In genomic region chr1:155167166-155168104, GRCh38 we compare ENCODE assay signal across 8 cellular contexts. TPM values are rescaled to one million over a fixed set of nuclear protein-coding genes. Genes with fewer than 3 reads are reported as not detected.
DNase-seq lines count a peak whose midpoint lies in the region; ATAC-seq and TF ChIP-seq lines count a peak whose summit lies in the region.

No MANE protein-coding gene starts in this region.

- intact Hi-C loops in activated T-helper 1 cell treated with anti-CD3 and anti-CD28 coated beads, Interleukin-12 subunit alpha, Interleukin-12 subunit beta, Interleukin-2, Interleukin-4 antibody, amounts not matched to agents 30 ng/mL and 10 ng/mL and 1 ng/mL, durations not matched to agents 14 hours and 24 hours and 36 hours (cut with micrococcal nuclease), result loop anchor here (1.0 to 5.0 kb wide), 3 partner anchors 40 to 81 kb away; partner anchors contain the start of gene EFNA1
- intact Hi-C loops in natural killer cell (cut with micrococcal nuclease), result loop anchor here (1.0 to 5.0 kb wide), 2 partner anchors 40 to 76 kb away; partner anchors contain the start of gene EFNA1

- H3K79me2 ChIP-seq in Loucy (ENCODE audit: insufficient read depth, low read length), result peaks cover 17% of the 10 kb centered on the region

- H3K36me3 ChIP-seq in Loucy (ENCODE audit: insufficient read depth, low read length), result no peaks in the 10 kb centered on the region

- DNase-seq in GM12865 (ENCODE audit: low read depth) (peak; percentile 88), RWPE1 (ENCODE audit: low spot score) (peak; percentile 72), fibroblast of mammary gland (ENCODE audit: low read depth) (peak; percentile 82), natural killer cell (peak; percentile 82)
- DNase-seq in activated T-helper 1 cell treated with anti-CD3 and anti-CD28 coated beads, Interleukin-12 subunit alpha, Interleukin-12 subunit beta, Interleukin-2, Interleukin-4 antibody, amounts not matched to agents 30 ng/mL and 10 ng/mL and 1 ng/mL, durations not matched to agents 14 hours and 24 hours and 36 hours (ENCODE audit: low spot score), result peak; percentile 77

- H3K4me3 Mint-ChIP-seq in activated T-helper 1 cell treated with anti-CD3 and anti-CD28 coated beads, Interleukin-12 subunit alpha, Interleukin-12 subunit beta, Interleukin-2, Interleukin-4 antibody, amounts not matched to agents 30 ng/mL and 10 ng/mL and 1 ng/mL, durations not matched to agents 14 hours and 24 hours and 36 hours, result peak overlapping the region; percentile 53
- peak overlapping the region; percentile 4 for H3K4me3 Mint-ChIP-seq in natural killer cell
- peak overlapping the region; percentile 73 for H3K4me3 Mint-ChIP-seq in stimulated activated memory B cell treated with anti-CD40 and anti-IgM and Interleukin-4, amounts not matched to agents 10 μg/mL and 1 μg/mL and 100 μg/mL, for 72 hours

- H3K9me2 ChIP-seq in Loucy (replicated peaks; ENCODE audit: low read depth, low read length), result no peaks in the 10 kb centered on the region

- no peaks in the 10 kb centered on the region for H3K9me3 ChIP-seq in Loucy (ENCODE audit: insufficient read depth, low read depth, low read length)

- H3K4me1 ChIP-seq in Loucy (ENCODE audit: insufficient read depth, low read length, poor library complexity, severe bottlenecking), result peaks cover 10% of the 10 kb centered on the region

- H3K27ac ChIP-seq in RWPE1, result peak overlapping the region; percentile 59

- no peaks in the 10 kb centered on the region for H4K20me1 ChIP-seq in Loucy (ENCODE audit: insufficient read depth, low read length, poor library complexity, severe bottlenecking)

- H3K9me3 Mint-ChIP-seq in activated T-helper 1 cell treated with anti-CD3 and anti-CD28 coated beads, Interleukin-12 subunit alpha, Interleukin-12 subunit beta, Interleukin-2, Interleukin-4 antibody, amounts not matched to agents 30 ng/mL and 10 ng/mL and 1 ng/mL, durations not matched to agents 14 hours and 24 hours and 36 hours, result no peaks in the 10 kb centered on the region
- no peaks in the 10 kb centered on the region for H3K9me3 Mint-ChIP-seq in natural killer cell
- no peaks in the 10 kb centered on the region for H3K9me3 Mint-ChIP-seq in stimulated activated memory B cell treated with anti-CD40 and anti-IgM and Interleukin-4, amounts not matched to agents 10 μg/mL and 1 μg/mL and 100 μg/mL, for 72 hours

- peak overlapping the region; percentile 88 for H3K4me2 ChIP-seq in Loucy (ENCODE audit: low read depth, low read length, poor library complexity, severe bottlenecking)

- TF ChIP-seq CTCF in GM12865 (IDR thresholded peaks at IDR 0.05; ENCODE audit: insufficient read depth, low read depth, low read length, missing control alignments) (peak; percentile 84), Loucy (conservative IDR thresholded peaks at IDR 0.05; ENCODE audit: low read length) (peak; percentile 92), RWPE1 (conservative IDR thresholded peaks at IDR 0.05; ENCODE audit: low read depth) (peak; percentile 80), fibroblast of mammary gland (conservative IDR thresholded peaks at IDR 0.05; ENCODE audit: control insufficient read depth, insufficient read depth, low read depth, low read length) (peak; percentile 87), natural killer cell (IDR thresholded peaks at IDR 0.05) (peak; percentile 84)

- peaks cover 25% of the 10 kb centered on the region for H3K4me1 Mint-ChIP-seq in activated T-helper 1 cell treated with anti-CD3 and anti-CD28 coated beads, Interleukin-12 subunit alpha, Interleukin-12 subunit beta, Interleukin-2, Interleukin-4 antibody, amounts not matched to agents 30 ng/mL and 10 ng/mL and 1 ng/mL, durations not matched to agents 14 hours and 24 hours and 36 hours (ENCODE audit: low read depth)
- H3K4me1 Mint-ChIP-seq in natural killer cell, result peaks cover 7 to 21% of the 10 kb centered on the region in 2 donors
- peaks cover 28% of the 10 kb centered on the region for H3K4me1 Mint-ChIP-seq in stimulated activated memory B cell treated with anti-CD40 and anti-IgM and Interleukin-4, amounts not matched to agents 10 μg/mL and 1 μg/mL and 100 μg/mL, for 72 hours

- H3K27me3 Mint-ChIP-seq in activated T-helper 1 cell treated with anti-CD3 and anti-CD28 coated beads, Interleukin-12 subunit alpha, Interleukin-12 subunit beta, Interleukin-2, Interleukin-4 antibody, amounts not matched to agents 30 ng/mL and 10 ng/mL and 1 ng/mL, durations not matched to agents 14 hours and 24 hours and 36 hours (ENCODE audit: insufficient read depth), result peaks cover 8% of the 10 kb centered on the region
- H3K27me3 Mint-ChIP-seq in natural killer cell (ENCODE audit: low read depth in 2 of 2), result peaks cover 0 to 7% of the 10 kb centered on the region in 2 donors
- H3K27me3 Mint-ChIP-seq in stimulated activated memory B cell treated with anti-CD40 and anti-IgM and Interleukin-4, amounts not matched to agents 10 μg/mL and 1 μg/mL and 100 μg/mL, for 72 hours, result no peaks in the 10 kb centered on the region

- H3K27ac Mint-ChIP-seq in activated T-helper 1 cell treated with anti-CD3 and anti-CD28 coated beads, Interleukin-12 subunit alpha, Interleukin-12 subunit beta, Interleukin-2, Interleukin-4 antibody, amounts not matched to agents 30 ng/mL and 10 ng/mL and 1 ng/mL, durations not matched to agents 14 hours and 24 hours and 36 hours, result peak overlapping the region; percentile 61
- peak overlapping the region in 1 of 2 donors; percentile 68 for H3K27ac Mint-ChIP-seq in natural killer cell
- peak overlapping the region; percentile 88 for H3K27ac Mint-ChIP-seq in stimulated activated memory B cell treated with anti-CD40 and anti-IgM and Interleukin-4, amounts not matched to agents 10 μg/mL and 1 μg/mL and 100 μg/mL, for 72 hours

- H3K9ac ChIP-seq in Loucy (ENCODE audit: low read depth, low read length, poor library complexity, severe bottlenecking), result no peak overlapping the region

- H3K4me3 ChIP-seq in GM12865 (ENCODE audit: low read depth, low read length) (no peak overlapping the region), Loucy (ENCODE audit: low read length, poor library complexity, severe bottlenecking) (peak overlapping the region; percentile 37), fibroblast of mammary gland (ENCODE audit: control insufficient read depth, low read depth, low read length) (no peak overlapping the region)

- H2AFZ ChIP-seq in Loucy (ENCODE audit: low read length), result peak overlapping the region; percentile 61

- H3K27me3 ChIP-seq in Loucy (ENCODE audit: insufficient read depth, low read length, poor library complexity, severe bottlenecking), result no peaks in the 10 kb centered on the region

- peaks cover 16% of the 10 kb centered on the region for H3K36me3 Mint-ChIP-seq in activated T-helper 1 cell treated with anti-CD3 and anti-CD28 coated beads, Interleukin-12 subunit alpha, Interleukin-12 subunit beta, Interleukin-2, Interleukin-4 antibody, amounts not matched to agents 30 ng/mL and 10 ng/mL and 1 ng/mL, durations not matched to agents 14 hours and 24 hours and 36 hours (ENCODE audit: low read depth)
- no peaks in the 10 kb centered on the region for H3K36me3 Mint-ChIP-seq in natural killer cell
- peaks cover 18% of the 10 kb centered on the region for H3K36me3 Mint-ChIP-seq in stimulated activated memory B cell treated with anti-CD40 and anti-IgM and Interleukin-4, amounts not matched to agents 10 μg/mL and 1 μg/mL and 100 μg/mL, for 72 hours

- CTCF ChIA-PET in RWPE1 (lab: Yijun Ruan, JAX), result interaction anchor here (0.5 to 2.9 kb wide), 27 partner anchors 9 to 187 kb away, joined by 3 to 29 read pairs (median 5); no protein-coding TSS in a partner anchor

- no peaks in the 10 kb centered on the region for H3F3A ChIP-seq in Loucy (ENCODE audit: low read depth)

- ATAC-seq in natural killer cell (peak; percentile 81 to 87 (median 85)), GM19035 (IDR thresholded peaks at IDR 0.05; ENCODE audit: unreplicated experiment) (no peak)
- peak; percentile 91 for ATAC-seq in stimulated activated memory B cell treated with anti-CD40 and anti-IgM and Interleukin-4, amounts not matched to agents 10 μg/mL and 1 μg/mL and 100 μg/mL, for 72 hours

- POLR2A ChIA-PET in RWPE1 (lab: Yijun Ruan, JAX; ENCODE audit: low non-redundant PET), result no interaction called here

RNA-seq across cellular contexts. Expression of gene KRTCAP2, which starts 5.7 kb away (rescaled TPM):
- 230 and 238 TPM in 2 replicates for total RNA-seq in activated T-helper 1 cell treated with anti-CD3 and anti-CD28 coated beads, Interleukin-12 subunit alpha, Interleukin-12 subunit beta, Interleukin-2, Interleukin-4 antibody, amounts not matched to agents 30 ng/mL and 10 ng/mL and 1 ng/mL, durations not matched to agents 14 hours and 24 hours and 36 hours
- total RNA-seq in natural killer cell, result 100 to 1,000 TPM in 2 of 3 donors, 10 to 100 TPM in 1; 95.3 to 113 (median 104) TPM

RNA-seq across cellular contexts. Expression of gene TRIM46, which starts 6.2 kb away (rescaled TPM):
- 10.2 and 12.6 TPM in 2 replicates for total RNA-seq in activated T-helper 1 cell treated with anti-CD3 and anti-CD28 coated beads, Interleukin-12 subunit alpha, Interleukin-12 subunit beta, Interleukin-2, Interleukin-4 antibody, amounts not matched to agents 30 ng/mL and 10 ng/mL and 1 ng/mL, durations not matched to agents 14 hours and 24 hours and 36 hours
- total RNA-seq in natural killer cell, result 1 to 10 TPM in 2 of 3 donors, under 1 TPM in 1; 0.94 to 4.9 (median 2.5) TPM

RNA-seq across cellular contexts. Expression of gene DPM3, which starts 27.1 kb away (rescaled TPM):
- total RNA-seq in activated T-helper 1 cell treated with anti-CD3 and anti-CD28 coated beads, Interleukin-12 subunit alpha, Interleukin-12 subunit beta, Interleukin-2, Interleukin-4 antibody, amounts not matched to agents 30 ng/mL and 10 ng/mL and 1 ng/mL, durations not matched to agents 14 hours and 24 hours and 36 hours, result 43.7 and 45.1 TPM in 2 replicates
- 10 to 100 TPM; 26.8 to 45.7 (median 41.5) TPM for total RNA-seq in natural killer cell

RNA-seq across cellular contexts. Expression of gene SLC50A1, which starts 31.8 kb away (rescaled TPM):
- 45.7 and 47.7 TPM in 2 replicates for total RNA-seq in activated T-helper 1 cell treated with anti-CD3 and anti-CD28 coated beads, Interleukin-12 subunit alpha, Interleukin-12 subunit beta, Interleukin-2, Interleukin-4 antibody, amounts not matched to agents 30 ng/mL and 10 ng/mL and 1 ng/mL, durations not matched to agents 14 hours and 24 hours and 36 hours
- 10 to 100 TPM; 31.7 to 33.5 (median 32.7) TPM for total RNA-seq in natural killer cell

RNA-seq across cellular contexts. Expression of gene EFNA1, which starts 39.8 kb away (rescaled TPM):
- total RNA-seq in activated T-helper 1 cell treated with anti-CD3 and anti-CD28 coated beads, Interleukin-12 subunit alpha, Interleukin-12 subunit beta, Interleukin-2, Interleukin-4 antibody, amounts not matched to agents 30 ng/mL and 10 ng/mL and 1 ng/mL, durations not matched to agents 14 hours and 24 hours and 36 hours, result not detected in 2 replicates
- total RNA-seq in natural killer cell, result 1 to 10 TPM; 1.5 to 1.9 (median 1.9) TPM

Comparison
In these comparisons a context has a peak if more than half of its experiments do, and no peak if none do; other contexts are left out.
1. H3K4me3 Mint-ChIP-seq: peak in every context shown above with its lines; median percentile 73 in stimulated activated memory B cell treated with anti-CD40 and anti-IgM and Interleukin-4, amounts not matched to agents 10 μg/mL and 1 μg/mL and 100 μg/mL, for 72 hours; 53 in activated T-helper 1 cell treated with anti-CD3 and anti-CD28 coated beads, Interleukin-12 subunit alpha, Interleukin-12 subunit beta, Interleukin-2, Interleukin-4 antibody, amounts not matched to agents 30 ng/mL and 10 ng/mL and 1 ng/mL, durations not matched to agents 14 hours and 24 hours and 36 hours; 4 in natural killer cell.